ENCODE assay signal across 8 cellular contexts in genomic region chr2:104872866-104873688, GRCh38. TPM values are rescaled to one million over a fixed set of nuclear protein-coding genes. Genes with fewer than 3 reads are reported as not detected.
DNase-seq lines count a peak whose midpoint lies in the region; ATAC-seq and TF ChIP-seq lines count a peak whose summit lies in the region.

No MANE protein-coding gene starts in this region.

- peak overlapping the region; percentile 34 for H3K4me3 ChIP-seq in epithelial cell of esophagus (ENCODE audit: low read length)

- POLR2A ChIA-PET in T-cell (lab: Charles Lee): no interaction called here

- CTCF ChIA-PET in T-cell (lab: Charles Lee): interaction anchor here in 1 of 2 donors (1.4 kb wide), 1 partner anchor 24 kb away, joined by 3 read pairs; no protein-coding TSS in a partner anchor

- DNase-seq in SHP77 (lab: John Stamatoyannopoulos, UW): peak; percentile 16 to 35
- no peak for DNase-seq in SHP77 treated with DMSO at 0.1 percent for 48 hours (lab: John Stamatoyannopoulos, UW)
- peak in 6 of 34 experiments; percentile 13 to 30 (median 22) for DNase-seq in T-cell
- DNase-seq in epithelial cell of esophagus (ENCODE audit: low read depth): peak; percentile 72
- peak; percentile 72 for DNase-seq in middle frontal gyrus (ENCODE audit: extremely low spot score, low spot score)
- peak in 47 of 49 donors; percentile 33 to 95 (median 87) for DNase-seq in substantia nigra (lab: John Stamatoyannopoulos, UW)

- H3K27ac ChIP-seq in substantia nigra (ENCODE audit: low read depth, low read length, poor library complexity, severe bottlenecking): peak overlapping the region; percentile 94

- peaks cover 6 to 18% (median 13%) of the 10 kb centered on the region in 3 donors for H3K4me1 Mint-ChIP-seq in IgD-negative memory B cell
- H3K4me1 Mint-ChIP-seq in T-cell: peaks cover 8 to 16% (median 13%) of the 10 kb centered on the region in 3 donors

- ATAC-seq in GM21576 (IDR thresholded peaks at IDR 0.05; ENCODE audit: unreplicated experiment): peak; percentile 90
- peak; percentile 19 to 70 (median 52) for ATAC-seq in T-cell (replicated peaks in 1 of 4)

- H3K36me3 Mint-ChIP-seq in IgD-negative memory B cell: peaks cover 1% of the 10 kb centered on the region
- no peaks in the 10 kb centered on the region for H3K36me3 Mint-ChIP-seq in T-cell

- H3K27me3 Mint-ChIP-seq in IgD-negative memory B cell (peaks cover 41% of the 10 kb centered on the region), T-cell (peaks cover 52 to 70% of the 10 kb centered on the region in 2 donors)

- H3K27ac Mint-ChIP-seq in IgD-negative memory B cell: peak overlapping the region in 1 of 3 donors; percentile 7
- no peak overlapping the region for H3K27ac Mint-ChIP-seq in T-cell

- peak; percentile 63 for TF ChIP-seq CTCF in epithelial cell of esophagus (IDR thresholded peaks at IDR 0.05; ENCODE audit: insufficient read depth, low read depth, low read length, missing control alignments)

- peak overlapping the region; percentile 80 to 93 (median 84) for H3K4me3 Mint-ChIP-seq in IgD-negative memory B cell
- peak overlapping the region in 2 of 3 donors; percentile 31 to 56 for H3K4me3 Mint-ChIP-seq in T-cell

- H3K9me3 Mint-ChIP-seq in IgD-negative memory B cell (no peaks in the 10 kb centered on the region), T-cell (no peaks in the 10 kb centered on the region)

RNA-seq across cellular contexts. Expression of gene POU3F3, which starts 19.2 kb away (rescaled TPM):
- polyA plus RNA-seq in IgD-negative memory B cell: not detected
- total RNA-seq in T-cell: not detected
